ENCODE assay signal across 8 cellular contexts in genomic region chr20:1122388-1123315, GRCh38. TPM values are rescaled to one million over a fixed set of nuclear protein-coding genes. Genes with fewer than 3 reads are reported as not detected.
DNase-seq lines count a peak whose midpoint lies in the region; ATAC-seq and TF ChIP-seq lines count a peak whose summit lies in the region.

No MANE protein-coding gene starts in this region.

- H3K4me1 ChIP-seq in RWPE2 (ENCODE audit: insufficient read depth, poor library complexity, severe bottlenecking) (peaks cover 37% of the 10 kb centered on the region), esophagus (ENCODE audit: control insufficient read depth in 2 of 2, insufficient read depth in 2 of 2, low read length in 1 of 2) (peaks cover 0 to 6% of the 10 kb centered on the region in 2 donors)

- ATAC-seq in activated T-cell treated with anti-CD3 and anti-CD28 coated beads, Interleukin-2, amount 50 U/mL, for 4 hours, result no peak
- no peak for ATAC-seq in RWPE2 (ENCODE audit: low read depth)

- no peaks in the 10 kb centered on the region for H3K9me3 Mint-ChIP-seq in activated T-cell treated with anti-CD3 and anti-CD28 coated beads, Interleukin-2, amount 50 U/mL, for 4 hours
- H3K9me3 Mint-ChIP-seq in progenitor cell of endocrine pancreas (ENCODE audit: low read depth), result no peaks in the 10 kb centered on the region

- DNase-seq in activated T-cell treated with anti-CD3 and anti-CD28 coated beads, Interleukin-2, amount 50 U/mL, for 4 hours, result no peak
- DNase-seq in activated T-cell treated with anti-CD3 and anti-CD28 coated beads for 4 hours (no peak), RWPE2 (ENCODE audit: low spot score) (no peak), progenitor cell of endocrine pancreas (ENCODE audit: low spot score, unreplicated experiment) (no peak), NCI-H446 treated with DMSO at 0.1 percent for 48 hours (lab: John Stamatoyannopoulos, UW) (no peak), caudate nucleus (lab: John Stamatoyannopoulos, UW) (no peak), KG1 (lab: John Stamatoyannopoulos, UW) (no peak)

- no peak overlapping the region for H3K4me3 ChIP-seq in RWPE2 (ENCODE audit: severe bottlenecking)
- H3K4me3 ChIP-seq in esophagus (ENCODE audit: low read depth in 1 of 2, low read length in 2 of 2), result no peak overlapping the region

- H3K4me1 Mint-ChIP-seq in activated T-cell treated with anti-CD3 and anti-CD28 coated beads, Interleukin-2, amount 50 U/mL, for 4 hours (ENCODE audit: low read depth), result peaks cover 62% of the 10 kb centered on the region
- H3K4me1 Mint-ChIP-seq in progenitor cell of endocrine pancreas (ENCODE audit: low read depth), result peaks cover 25% of the 10 kb centered on the region

- H3K27me3 ChIP-seq in RWPE2 (ENCODE audit: insufficient read depth, poor library complexity, severe bottlenecking) (no peaks in the 10 kb centered on the region), esophagus (ENCODE audit: control insufficient read depth in 1 of 2, insufficient read depth in 2 of 2, low read length in 2 of 2) (no peaks in the 10 kb centered on the region)

- H3K27ac ChIP-seq in RWPE2 (ENCODE audit: poor library complexity, severe bottlenecking) (peak overlapping the region; percentile 30), esophagus (ENCODE audit: low read depth in 2 of 2, low read length in 1 of 2) (peak overlapping the region; percentile 23 to 26), caudate nucleus (ENCODE audit: low read depth, low read length) (no peak overlapping the region)

- peaks cover 77% of the 10 kb centered on the region for H3K36me3 ChIP-seq in RWPE2 (ENCODE audit: low read depth)
- H3K36me3 ChIP-seq in esophagus (ENCODE audit: control insufficient read depth in 2 of 2, insufficient read depth in 2 of 2, low read length in 1 of 2), result peaks cover 11 to 12% of the 10 kb centered on the region in 2 donors

- no peaks in the 10 kb centered on the region for H3K9me3 ChIP-seq in RWPE2 (ENCODE audit: severe bottlenecking)
- H3K9me3 ChIP-seq in esophagus (ENCODE audit: control insufficient read depth in 2 of 2, insufficient read depth in 1 of 2, low read depth in 1 of 2, low read length in 1 of 2), result no peaks in the 10 kb centered on the region

- H3K36me3 Mint-ChIP-seq in activated T-cell treated with anti-CD3 and anti-CD28 coated beads, Interleukin-2, amount 50 U/mL, for 4 hours (ENCODE audit: insufficient read depth), result peaks cover 60% of the 10 kb centered on the region
- H3K36me3 Mint-ChIP-seq in progenitor cell of endocrine pancreas (ENCODE audit: insufficient read depth), result peaks cover 13% of the 10 kb centered on the region

- H3K27ac Mint-ChIP-seq in progenitor cell of endocrine pancreas, result peak overlapping the region; percentile 19

- H3K27me3 Mint-ChIP-seq in activated T-cell treated with anti-CD3 and anti-CD28 coated beads, Interleukin-2, amount 50 U/mL, for 4 hours (ENCODE audit: low read depth), result no peaks in the 10 kb centered on the region
- H3K27me3 Mint-ChIP-seq in progenitor cell of endocrine pancreas, result no peaks in the 10 kb centered on the region

- 30 to 31% methylated on average over 12 of the region's 12 CpGs for WGBS in esophagus, 2 donors

- TF ChIP-seq CTCF in RWPE2 (IDR thresholded peaks at IDR 0.05; ENCODE audit: poor library complexity, severe bottlenecking) (no peak), progenitor cell of endocrine pancreas (IDR thresholded peaks at IDR 0.05; ENCODE audit: unreplicated experiment) (no peak)

- H3K4me3 Mint-ChIP-seq in activated T-cell treated with anti-CD3 and anti-CD28 coated beads, Interleukin-2, amount 50 U/mL, for 4 hours, result peak overlapping the region; percentile 48
- H3K4me3 Mint-ChIP-seq in progenitor cell of endocrine pancreas (ENCODE audit: low read depth), result no peak overlapping the region

RNA-seq across cellular contexts. Expression of gene PSMF1, which starts 4.2 kb away (rescaled TPM):
- total RNA-seq in activated T-cell treated with anti-CD3 and anti-CD28 coated beads, Interleukin-2, amount 50 U/mL, for 4 hours, result 100 to 1,000 TPM; 224 to 272 (median 230) TPM
- 10 to 100 TPM; 24.2 to 72.5 TPM for polyA plus RNA-seq in esophagus
- total RNA-seq in progenitor cell of endocrine pancreas, result 92.5 and 94.5 TPM in 2 replicates
